Comparison of ENCODE assay signal across 16 cellular contexts in genomic region chr7:134356421-134356936, GRCh38. TPM values are rescaled to one million over a fixed set of nuclear protein-coding genes. Genes with fewer than 3 reads are reported as not detected.
DNase-seq lines count a peak whose midpoint lies in the region; ATAC-seq and TF ChIP-seq lines count a peak whose summit lies in the region.
"Had no signal": no experiment of that assay in that cellular context is flagged by ENCODE, and none has a peak within 500 bp of the region (broad histone marks: within the 10 kb centered on the region; RNA-seq: fewer than 3 reads in every experiment).

No MANE protein-coding gene starts in this region.

- H3K27ac ChIP-seq in Peyer's patch (peak overlapping the region in 2 of 4 donors; percentile 35 to 72), stomach (peak overlapping the region in 4 of 5 donors; percentile 6 to 50 (median 28))
- H3K27ac ChIP-seq: 22Rv1 had no signal

- no peak for TF ChIP-seq POLR2A in Peyer's patch (IDR thresholded peaks at IDR 0.05)
- no peak for TF ChIP-seq POLR2A in stomach (IDR thresholded peaks at IDR 0.05)

- H3K4me3 ChIP-seq in Peyer's patch (no peak overlapping the region), stomach (no peak overlapping the region)

- H3K4me3 Mint-ChIP-seq in activated CD4-positive, alpha-beta T cell treated with anti-CD3 and anti-CD28 coated beads, Interleukin-2, amount 10 ng/mL, durations not matched to agents 24 days and 14 days = no peak overlapping the region
- H3K4me3 Mint-ChIP-seq: CD8-positive, alpha-beta memory T cell had no signal

- ATAC-seq in left colon = peak; percentile 82
- ATAC-seq in GM18519 (IDR thresholded peaks at IDR 0.05; ENCODE audit: low FRiP score, unreplicated experiment) = no peak
- ATAC-seq: SK-N-SH treated with all-trans-retinoic acid at 6 μM for 48 hours had no signal

- H3K9me3 ChIP-seq in Peyer's patch (no peaks in the 10 kb centered on the region), stomach (no peaks in the 10 kb centered on the region)

- TF ChIP-seq EP300 in stomach (IDR thresholded peaks at IDR 0.05) = no peak

- peaks cover 3% of the 10 kb centered on the region for H3K27me3 Mint-ChIP-seq in activated CD4-positive, alpha-beta T cell treated with anti-CD3 and anti-CD28 coated beads, Interleukin-2, amount 10 ng/mL, durations not matched to agents 24 days and 14 days

- H3K36me3 ChIP-seq in Peyer's patch = no peaks in the 10 kb centered on the region
- no peaks in the 10 kb centered on the region for H3K36me3 ChIP-seq in stomach

- no peak for TF ChIP-seq CTCF in Peyer's patch (IDR thresholded peaks at IDR 0.05)
- TF ChIP-seq CTCF in stomach (IDR thresholded peaks at IDR 0.05) = no peak

- no peaks in the 10 kb centered on the region for H3K9me3 Mint-ChIP-seq in activated CD4-positive, alpha-beta T cell treated with anti-CD3 and anti-CD28 coated beads, Interleukin-2, amount 10 ng/mL, durations not matched to agents 24 days and 14 days
- H3K9me3 Mint-ChIP-seq: CD8-positive, alpha-beta memory T cell had no signal

- no peaks in the 10 kb centered on the region for H3K36me3 Mint-ChIP-seq in activated CD4-positive, alpha-beta T cell treated with anti-CD3 and anti-CD28 coated beads, Interleukin-2, amount 10 ng/mL, durations not matched to agents 24 days and 14 days (ENCODE audit: low read depth)
- H3K36me3 Mint-ChIP-seq: CD8-positive, alpha-beta memory T cell had no signal

- H3K27me3 ChIP-seq in Peyer's patch (no peaks in the 10 kb centered on the region), stomach (no peaks in the 10 kb centered on the region)

- DNase-seq in NCI-H1694 treated with DMSO at 0.1 percent for 48 hours (lab: John Stamatoyannopoulos, UW) (peak; percentile 52), NCI-H1694 (lab: John Stamatoyannopoulos, UW) (no peak), Peyer's patch (peak in 2 of 3 donors; percentile 64 to 74), left colon (peak; percentile 51 to 58), stomach (no peak), A172 (ENCODE audit: low spot score) (no peak)
- DNase-seq in activated CD4-positive, alpha-beta T cell treated with anti-CD3 and anti-CD28 coated beads, Interleukin-2, amount 10 ng/mL, durations not matched to agents 24 days and 14 days = no peak
- DNase-seq: CD8-positive, alpha-beta memory T cell; GOT3; KG1; NCI-H1092; NCI-H748 treated with DMSO at 0.1 percent for 48 hours; SHP77 had no signal

- peaks cover 2% of the 10 kb centered on the region for H3K4me1 Mint-ChIP-seq in activated CD4-positive, alpha-beta T cell treated with anti-CD3 and anti-CD28 coated beads, Interleukin-2, amount 10 ng/mL, durations not matched to agents 24 days and 14 days

- intact Hi-C loops in left colon (cut with DNase I, micrococcal nuclease) = no loop called here
- intact Hi-C loops in stomach (cut with DNase I; ENCODE audit: low total_unique reads) = no loop called here
- intact Hi-C loops in activated CD4-positive, alpha-beta T cell treated with anti-CD3 and anti-CD28 coated beads, Interleukin-2, amount 10 ng/mL, durations not matched to agents 24 days and 14 days (cut with micrococcal nuclease) = loop anchor here (5.0 kb wide), 1 partner anchor 39 kb away; the partner anchor contains the start of gene SLC35B4

- peaks cover 0 to 17% (median 0%) of the 10 kb centered on the region in 4 donors for H3K4me1 ChIP-seq in Peyer's patch
- H3K4me1 ChIP-seq in stomach = peaks cover 0 to 16% (median 6%) of the 10 kb centered on the region in 4 donors

- H3K27ac Mint-ChIP-seq in activated CD4-positive, alpha-beta T cell treated with anti-CD3 and anti-CD28 coated beads, Interleukin-2, amount 10 ng/mL, durations not matched to agents 24 days and 14 days = no peak overlapping the region
- H3K27ac Mint-ChIP-seq: CD8-positive, alpha-beta memory T cell had no signal

- WGBS in stomach, 5 donors = 65 to 80% (median 74%) methylated on average over 9 of the region's 9 CpGs

RNA-seq across cellular contexts. Expression of gene SLC35B4, which starts 39.7 kb away (rescaled TPM):
- total RNA-seq in Peyer's patch (10 to 100 TPM in 2 of 4 donors, 1 to 10 TPM in 2; 5.6 to 12.8 (median 9.6) TPM), left colon (1 to 10 TPM; 6.5 to 8.8 TPM), stomach (10 to 100 TPM in 2 of 5 donors, 1 to 10 TPM in 3; 3.2 to 13.0 (median 8.3) TPM)
- polyA plus RNA-seq in stomach = 1 to 10 TPM; 1.9 to 2.0 (median 2.0) TPM
- total RNA-seq in A172 (2014; rRNA removed; shearing (Covaris generic)) = 19.4 and 20.7 TPM in 2 replicates
- 23.0 and 27.6 TPM in 2 replicates for total RNA-seq in activated CD4-positive, alpha-beta T cell treated with anti-CD3 and anti-CD28 coated beads, Interleukin-2, amount 10 ng/mL, durations not matched to agents 24 days and 14 days

Comparison
In these comparisons a context has a peak if more than half of its experiments do, and no peak if none do; other contexts are left out.
1. DNase-seq: peak in NCI-H1694 treated with DMSO at 0.1 percent for 48 hours (single experiment), Peyer's patch (2 of 3) and left colon (2 of 2); none in NCI-H1694 (single experiment), stomach (single experiment), A172 (single experiment) and activated CD4-positive, alpha-beta T cell treated with anti-CD3 and anti-CD28 coated beads, Interleukin-2, amount 10 ng/mL, durations not matched to agents 24 days and 14 days (single experiment).